8 cellular contexts compared by ENCODE assay signal in the genomic region with DNA sequence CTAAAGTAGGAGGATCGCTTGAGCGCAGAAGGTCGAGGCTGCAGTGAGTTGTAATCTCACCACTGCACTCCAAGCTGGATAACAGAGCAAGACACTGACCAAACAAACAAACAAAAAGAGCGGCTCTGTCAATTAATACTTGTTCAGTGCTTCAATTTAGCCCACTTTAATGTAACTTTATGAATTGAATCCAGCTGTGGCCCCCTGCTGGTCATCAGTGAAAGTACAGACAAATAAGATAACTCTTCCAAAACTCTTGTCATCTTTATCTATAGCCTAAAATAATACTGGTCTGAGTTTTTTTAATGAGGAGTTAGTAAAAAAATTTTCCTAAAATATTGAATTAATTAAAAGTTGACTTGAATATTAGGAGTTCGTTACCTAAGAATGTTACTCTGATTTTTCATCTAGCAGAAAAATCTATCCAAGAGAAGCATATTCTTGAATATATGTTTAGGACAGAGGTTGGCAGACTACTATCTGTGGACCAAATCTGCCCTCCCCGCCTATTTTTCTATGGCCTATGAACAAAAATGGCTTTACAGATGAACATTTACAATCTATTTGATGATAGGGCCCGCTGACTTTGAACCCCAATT. TPM values are rescaled to one million over a fixed set of nuclear protein-coding genes. Genes with fewer than 3 reads are reported as not detected.
DNase-seq lines count a peak whose midpoint lies in the region; TF ChIP-seq lines count a peak whose summit lies in the region.

No MANE protein-coding gene starts in this region.

- no peaks in the 10 kb centered on the region for H3K27me3 ChIP-seq in A673 (replicated peaks; ENCODE audit: insufficient read depth, low read depth, low read length, poor library complexity)

- intact Hi-C loops in A673 (cut with micrococcal nuclease; ENCODE audit: unreplicated experiment), result loop anchor here (1.0 kb wide), 1 partner anchor 100 kb away; no protein-coding TSS in a partner anchor

- no TSS peak for BruUV-seq in A673 (replicated peaks; lab: Mats Ljungman, UMichigan)

- H3K27ac ChIP-seq in A673 (ENCODE audit: low read depth, low read length, poor library complexity, severe bottlenecking) (no peak overlapping the region), coronary artery (no peak overlapping the region)

- POLR2A ChIA-PET in A673 (lab: Charles Lee; ENCODE audit: low non-redundant PET), result no interaction called here

- H3K36me3 ChIP-seq in A673 (ENCODE audit: insufficient read depth, low read length, poor library complexity, severe bottlenecking), result no peaks in the 10 kb centered on the region

- H3K9me3 ChIP-seq in A673 (ENCODE audit: low read depth, low read length, poor library complexity, severe bottlenecking), result no peaks in the 10 kb centered on the region

- DNase-seq in A673 (ENCODE audit: low spot score), result peak; percentile 56
- peak; percentile 23 to 74 (median 48) for DNase-seq in NCI-H1417 (lab: John Stamatoyannopoulos, UW)
- peak; percentile 36 for DNase-seq in activated CD4-positive, CD25-positive, alpha-beta regulatory T cell treated with anti-CD3 and anti-CD28 coated beads, Interleukin-2, amount 50 U/mL, for 72 hours
- no peak for DNase-seq in coronary artery (ENCODE audit: low spot score)
- DNase-seq in midbrain (lab: John Stamatoyannopoulos, UW), result peak; percentile 42
- peak; percentile 5 to 48 (median 11) for DNase-seq in stimulated activated naive CD4-positive, alpha-beta T cell (lab: John Stamatoyannopoulos, UW)
- no peak for DNase-seq in NCI-H226

- H3K4me1 ChIP-seq in A673 (ENCODE audit: insufficient read depth, low read length, poor library complexity, severe bottlenecking), result peaks cover 6% of the 10 kb centered on the region

- no peak overlapping the region for H3K4me3 ChIP-seq in A673 (ENCODE audit: low read depth, low read length, poor library complexity, severe bottlenecking)
- no peak overlapping the region for H3K4me3 ChIP-seq in coronary artery

- CTCF ChIA-PET in A673 (lab: Charles Lee), result interaction anchor here (0.6 to 1.2 kb wide), 3 partner anchors 28 to 70 kb away, joined by 3 read pairs; partner anchors contain the start of gene JAM2

- peak; percentile 84 for TF ChIP-seq CTCF in A673 (conservative IDR thresholded peaks at IDR 0.05; ENCODE audit: low read depth, low read length)
- peak; percentile 57 for TF ChIP-seq CTCF in GM12874 (IDR thresholded peaks at IDR 0.05; ENCODE audit: insufficient read depth, low read depth, low read length)
- TF ChIP-seq CTCF in coronary artery (IDR thresholded peaks at IDR 0.05), result peak; percentile 73

RNA-seq across cellular contexts. Expression of gene ATP5PF, which starts 26.1 kb away (rescaled TPM):
- 173 and 185 TPM in 2 replicates for total RNA-seq in A673 (2021)

RNA-seq across cellular contexts. Expression of gene GABPA, which starts 26.2 kb away (rescaled TPM):
- total RNA-seq in A673 (2021), result 23.9 and 26.2 TPM in 2 replicates

Comparison
In these comparisons a context has a peak if more than half of its experiments do, and no peak if none do; other contexts are left out.
1. DNase-seq: peak in A673 (single experiment), NCI-H1417 (3 of 3), activated CD4-positive, CD25-positive, alpha-beta regulatory T cell treated with anti-CD3 and anti-CD28 coated beads, Interleukin-2, amount 50 U/mL, for 72 hours (single experiment), midbrain (single experiment) and stimulated activated naive CD4-positive, alpha-beta T cell (6 of 6); none in coronary artery (single experiment) and NCI-H226 (single experiment).
2. Peak in every context shown above with its lines, with median percentiles within 50 percentile points of each other: CTCF ChIP-seq.